17 cellular contexts compared by ENCODE assay signal in genomic region chr7:116327135-116327534, GRCh38.
DNase-seq lines count a peak whose midpoint lies in the region; ATAC-seq and TF ChIP-seq lines count a peak whose summit lies in the region.
"Had no signal": no experiment of that assay in that cellular context is flagged by ENCODE, and none has a peak within 500 bp of the region (broad histone marks: within the 10 kb centered on the region; RNA-seq: fewer than 3 reads in every experiment).

No MANE protein-coding gene starts in this region.

- H2AFZ ChIP-seq in ACC112 (ENCODE audit: low read length, unreplicated experiment) (no peak overlapping the region), fibroblast of lung (ENCODE audit: low read length) (no peak overlapping the region)

- H4K20me1 ChIP-seq in fibroblast of lung (ENCODE audit: control insufficient read depth, extremely low read depth, insufficient read depth, low read length) = no peaks in the 10 kb centered on the region
- H4K20me1 ChIP-seq: BLaER1 had no signal

- no peaks in the 10 kb centered on the region for H3K9me3 ChIP-seq in fibroblast of lung (ENCODE audit: control insufficient read depth, insufficient read depth, low read depth, low read length)
- no peaks in the 10 kb centered on the region for H3K9me3 ChIP-seq in skeletal muscle satellite cell (replicated peaks; ENCODE audit: low read length)
- H3K9me3 ChIP-seq: BLaER1, HAP-1, Peyer's patch had no signal

- peak overlapping the region; percentile 84 for H3K27ac ChIP-seq in ACC112 (ENCODE audit: low read depth, low read length)
- peak overlapping the region; percentile 24 for H3K27ac ChIP-seq in fibroblast of lung (ENCODE audit: insufficient read depth, low read length)
- H3K27ac ChIP-seq: BLaER1, HL-60 had no signal

- no peak for ATAC-seq in GM21515 (IDR thresholded peaks at IDR 0.05; ENCODE audit: unreplicated experiment)
- ATAC-seq: CD8-positive, alpha-beta T cell had no signal

- H3K4me3 ChIP-seq in ACC112 (ENCODE audit: low read depth, low read length) (no peak overlapping the region), WI38 (ENCODE audit: low read depth, low read length) (peak overlapping the region; percentile 34), fibroblast of lung (replicated peaks in 1 of 4; ENCODE audit: control extremely low read depth in 1 of 4, insufficient read depth in 1 of 4, low read depth in 3 of 4, low read length in 4 of 4) (peak overlapping the region in 1 of 4 experiments; percentile 60), skeletal muscle satellite cell (ENCODE audit: low read length) (peak overlapping the region; percentile 34)
- H3K4me3 ChIP-seq: BLaER1, HAP-1, Peyer's patch had no signal

- H3K79me2 ChIP-seq in ACC112 (ENCODE audit: control insufficient read depth, insufficient read depth, low read length, unreplicated experiment) (no peaks in the 10 kb centered on the region), fibroblast of lung (ENCODE audit: control insufficient read depth, insufficient read depth, low read length) (no peaks in the 10 kb centered on the region)

- TF ChIP-seq CTCF in WI38 (IDR thresholded peaks at IDR 0.05; ENCODE audit: low read depth, low read length) (no peak), fibroblast of lung (conservative IDR thresholded peaks at IDR 0.05 in 1 of 2, IDR thresholded peaks at IDR 0.05 in 1 of 2; ENCODE audit: low read depth in 1 of 2, low read length in 2 of 2) (no peak), GM20000 (IDR thresholded peaks at IDR 0.05; ENCODE audit: extremely low read depth, missing control alignments) (no peak)

- H3K4me2 ChIP-seq in fibroblast of lung (ENCODE audit: extremely low read depth, insufficient read depth, low read length) = peak overlapping the region; percentile 1
- H3K4me2 ChIP-seq in skeletal muscle satellite cell (ENCODE audit: low read length) = peak overlapping the region; percentile 52
- H3K4me2 ChIP-seq: BLaER1 had no signal

- H3K9ac ChIP-seq in fibroblast of lung (ENCODE audit: insufficient read depth, low read length) (no peak overlapping the region), skeletal muscle satellite cell (ENCODE audit: low read depth, low read length) (peak overlapping the region; percentile 67)
- H3K9ac ChIP-seq: BLaER1 had no signal

- DNase-seq in fibroblast of lung (ENCODE audit: low read depth in 2 of 2) = peak in 1 of 2 donors; percentile 51
- DNase-seq in Kasumi-1 (lab: John Stamatoyannopoulos, UW) = no peak
- no peak for DNase-seq in GM20000 (ENCODE audit: low spot score)
- no peak for DNase-seq in amniotic stem cell (lab: John Stamatoyannopoulos, UW)
- DNase-seq: 8988T; CD8-positive, alpha-beta T cell; NCI-H1436; NCI-H2029 treated with DMSO at 0.1 percent for 48 hours; Peyer's patch; SHP77 had no signal

- H3K36me3 ChIP-seq in ACC112 (ENCODE audit: insufficient read depth, low read length) (0 out of 2 replicates have a peak, but pooled peaks cover 4% of the 10 kb centered on the region), fibroblast of lung (ENCODE audit: control insufficient read depth, insufficient read depth, low read length) (no peaks in the 10 kb centered on the region), skeletal muscle satellite cell (ENCODE audit: insufficient read depth, low read length) (no peaks in the 10 kb centered on the region)
- H3K36me3 ChIP-seq: BLaER1, HAP-1, Peyer's patch had no signal

- H3K4me1 ChIP-seq in ACC112 (ENCODE audit: control insufficient read depth, insufficient read depth, low read length, unreplicated experiment) = peaks cover 44% of the 10 kb centered on the region
- H3K4me1 ChIP-seq in fibroblast of lung (ENCODE audit: control insufficient read depth, extremely low read depth, insufficient read depth, low read length) = peaks cover 7% of the 10 kb centered on the region
- peaks cover 45% of the 10 kb centered on the region for H3K4me1 ChIP-seq in skeletal muscle satellite cell (ENCODE audit: control insufficient read depth, insufficient read depth, low read length)
- H3K4me1 ChIP-seq: BLaER1, HAP-1, Peyer's patch had no signal

- H3K27me3 ChIP-seq in ACC112 (ENCODE audit: insufficient read depth, low read length) (no peaks in the 10 kb centered on the region), fibroblast of lung (ENCODE audit: control insufficient read depth, insufficient read depth, low read length) (no peaks in the 10 kb centered on the region), skeletal muscle satellite cell (ENCODE audit: control insufficient read depth, insufficient read depth, low read length) (no peaks in the 10 kb centered on the region)
- H3K27me3 ChIP-seq: BLaER1, Peyer's patch had no signal
